Comparison of ENCODE assay signal across 14 cellular contexts in the genomic region with DNA sequence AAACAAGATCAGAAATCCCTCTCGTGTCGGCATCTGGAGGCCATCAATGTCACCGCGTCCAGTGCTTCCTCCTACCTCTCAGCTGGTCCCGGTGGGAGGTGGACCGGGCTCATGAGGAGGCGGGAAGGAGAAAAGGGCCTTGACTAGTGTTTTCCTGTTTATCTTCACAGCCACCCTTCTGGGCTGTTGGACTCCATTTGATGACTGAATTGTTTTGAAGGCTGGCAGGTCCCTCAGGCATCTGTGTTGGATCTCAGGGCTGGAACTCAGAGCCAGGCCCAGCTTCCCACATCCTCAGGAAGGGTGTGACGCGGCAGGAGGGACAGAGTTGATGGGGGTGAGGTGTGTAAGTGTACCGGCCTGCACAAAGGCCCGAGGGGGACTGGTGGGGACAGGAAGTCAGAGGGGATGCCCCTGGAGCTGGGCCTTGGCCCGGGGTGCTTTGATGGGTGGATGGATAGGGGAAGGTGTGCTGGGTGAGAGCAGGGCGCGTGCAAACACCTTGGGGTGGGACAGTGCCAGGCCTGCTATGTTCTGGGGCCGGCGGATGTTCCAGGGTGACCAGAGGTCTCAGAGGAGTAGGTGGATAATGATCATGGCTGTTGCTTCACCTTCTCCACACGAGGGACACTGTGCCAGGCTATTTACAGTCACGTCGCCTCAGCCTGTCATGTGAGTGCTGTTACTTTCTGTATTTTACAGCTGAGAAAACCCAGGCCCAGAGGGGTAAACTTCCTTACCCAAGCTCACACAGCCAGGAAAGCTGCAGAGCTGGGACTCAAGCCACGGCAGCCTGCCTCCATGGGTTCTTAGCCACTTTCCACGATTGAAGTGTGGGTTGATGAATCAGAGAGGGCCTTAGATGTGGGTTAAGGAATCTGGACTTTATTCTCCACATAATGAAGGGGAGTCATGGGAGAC. TPM values are rescaled to one million over a fixed set of nuclear protein-coding genes. Genes with fewer than 3 reads are reported as not detected.
A peak's percentile ranks its signal among the peaks of the same experiment; 100 is the strongest.
DNase-seq lines count a peak whose midpoint lies in the region; ATAC-seq, FAIRE-seq and TF ChIP-seq lines count a peak whose summit lies in the region.
"Had no signal": no experiment of that assay in that cellular context is flagged by ENCODE, and none has a peak within 500 bp of the region (broad histone marks: within the 10 kb centered on the region; RNA-seq: fewer than 3 reads in every experiment).

No MANE protein-coding gene starts in this region.

- TF ChIP-seq RAD21 in HepG2 (CRISPR knock-in tag; IDR thresholded peaks at IDR 0.05) = no peak

- intact Hi-C loops in HepG2 (cut with micrococcal nuclease; ENCODE audit: unreplicated experiment) = loop anchor here (2.0 to 10.0 kb wide), 4 partner anchors 49 to 336 kb away; no protein-coding TSS in a partner anchor
- intact Hi-C loops in stomach (cut with DNase I; ENCODE audit: low total_unique reads) = no loop called here

- 11% methylated on average over 21 of the region's 21 CpGs for WGBS in HepG2 (ENCODE audit: low lambda C conversion rate)
- WGBS in stomach, 5 donors = 53 to 80% (median 71%) methylated on average over 16 to 21 of the region's 21 CpGs

- CTCF ChIA-PET in HepG2 (lab: Yijun Ruan, JAX; ENCODE audit: low intra/inter-chr PET ratio, low total read pairs) = no interaction called here

- peak overlapping the region; percentile 81 for H3K4me2 ChIP-seq in HepG2 (ENCODE audit: low read depth, low read length)

- H3K4me3 ChIP-seq in HepG2 (replicated peaks in 1 of 3; ENCODE audit: insufficient read depth in 1 of 3, low read depth in 2 of 3, low read length in 3 of 3) = peak overlapping the region; percentile 2 to 59 (median 37)
- no peak overlapping the region for H3K4me3 ChIP-seq in stomach
- no peak overlapping the region for H3K4me3 ChIP-seq in SJCRH30
- H3K4me3 ChIP-seq: coronary artery had no signal

- BruUV-seq in HepG2 (replicated peaks; lab: Mats Ljungman, UMichigan) = no TSS peak

- H3K9me3 Mint-ChIP-seq in T-helper 2 cell treated with Interferon-gamma antibody and Interleukin-4, amounts not matched to agents 5 μg/mL and 100 μg/mL, for 36 hours = no peaks in the 10 kb centered on the region
- H3K9me3 Mint-ChIP-seq: IgD-negative memory B cell had no signal

- H3K27ac ChIP-seq in HepG2 (ENCODE audit: extremely low read length, insufficient read depth, low read length) (no peak overlapping the region), stomach (peak overlapping the region in 4 of 5 donors; percentile 35 to 78 (median 51)), SJCRH30 (no peak overlapping the region)

- TF ChIP-seq EP300 in HepG2 (IDR thresholded peaks at IDR 0.05; ENCODE audit: low read depth in 2 of 2, low read length in 2 of 2) = no peak
- TF ChIP-seq EP300 in HepG2 (CRISPR knock-in tag; IDR thresholded peaks at IDR 0.05; ENCODE audit: borderline replicate concordance) = peak; percentile 30; the same call in 1 of the 2 replicates
- TF ChIP-seq EP300 in stomach (IDR thresholded peaks at IDR 0.05) = no peak

- H3K4me1 ChIP-seq in HepG2 (ENCODE audit: insufficient read depth, low read length) (peaks cover 45% of the 10 kb centered on the region), stomach (peaks cover 34 to 76% (median 56%) of the 10 kb centered on the region in 4 donors), SJCRH30 (peaks cover 6% of the 10 kb centered on the region; the same call in 1 of the 2 replicates)

- H3K27me3 ChIP-seq in HepG2 (ENCODE audit: control insufficient read depth in 1 of 2, insufficient read depth in 2 of 2, low read length in 2 of 2) (0 out of 5 replicates have a peak, but pooled peaks cover 0 to 5% of the 10 kb centered on the region in 2 experiments), stomach (no peaks in the 10 kb centered on the region), SJCRH30 (no peaks in the 10 kb centered on the region)

- peak overlapping the region; percentile 48 for H2AFZ ChIP-seq in HepG2 (ENCODE audit: low read length)

- peaks cover 3% of the 10 kb centered on the region for H3K4me1 Mint-ChIP-seq in T-helper 2 cell treated with Interferon-gamma antibody and Interleukin-4, amounts not matched to agents 5 μg/mL and 100 μg/mL, for 36 hours (ENCODE audit: low read depth)

- H3K36me3 Mint-ChIP-seq in T-helper 2 cell treated with Interferon-gamma antibody and Interleukin-4, amounts not matched to agents 5 μg/mL and 100 μg/mL, for 36 hours (ENCODE audit: low read depth) = peaks cover 3% of the 10 kb centered on the region

- TF ChIP-seq POLR2A in HepG2 (IDR thresholded peaks at IDR 0.05; ENCODE audit: insufficient read depth in 1 of 2, low read depth in 2 of 2, low read length in 2 of 2) (no peak), stomach (IDR thresholded peaks at IDR 0.05) (no peak)

- ATAC-seq in HepG2 = peak; percentile 58
- ATAC-seq in GM21576 (IDR thresholded peaks at IDR 0.05; ENCODE audit: unreplicated experiment) = no peak
- ATAC-seq in SK-N-SH treated with all-trans-retinoic acid at 6 μM for 48 hours = no peak

- POLR2A ChIA-PET in HepG2 (lab: Yijun Ruan, JAX) = interaction anchor here (1.3 to 6.0 kb wide), 4 partner anchors 10 to 199 kb away, joined by 3 to 35 read pairs (median 5); a partner anchor contains a TSS

- H3K27me3 Mint-ChIP-seq in T-helper 2 cell treated with Interferon-gamma antibody and Interleukin-4, amounts not matched to agents 5 μg/mL and 100 μg/mL, for 36 hours (ENCODE audit: low read depth) = no peaks in the 10 kb centered on the region
- H3K27me3 Mint-ChIP-seq: IgD-negative memory B cell had no signal

- no peak overlapping the region for H3K4me3 Mint-ChIP-seq in T-helper 2 cell treated with Interferon-gamma antibody and Interleukin-4, amounts not matched to agents 5 μg/mL and 100 μg/mL, for 36 hours

- FAIRE-seq in HepG2 (lab: Jason Lieb, UNC) = peak; percentile 42
- FAIRE-seq: A204.1, GM19239 had no signal

- H3K27ac Mint-ChIP-seq in T-helper 2 cell treated with Interferon-gamma antibody and Interleukin-4, amounts not matched to agents 5 μg/mL and 100 μg/mL, for 36 hours = peak overlapping the region; percentile 52
- H3K27ac Mint-ChIP-seq: IgD-negative memory B cell had no signal

- H3K9me3 ChIP-seq in HepG2 (ENCODE audit: low read length) = no peaks in the 10 kb centered on the region
- no peaks in the 10 kb centered on the region for H3K9me3 ChIP-seq in stomach
- H3K9me3 ChIP-seq in SJCRH30 (replicated peaks) = no peaks in the 10 kb centered on the region

- H3K79me2 ChIP-seq in HepG2 (ENCODE audit: insufficient read depth, low read length) = no peaks in the 10 kb centered on the region

- TF ChIP-seq CTCF in HepG2 (CRISPR knock-in tag; IDR thresholded peaks at IDR 0.05) = peak; percentile 26
- no peak for TF ChIP-seq CTCF in stomach (IDR thresholded peaks at IDR 0.05)

- in situ Hi-C loops in HepG2 (cut with HindIII; ENCODE audit: extremely low pct_ligation_motif_present, low pct_unique_long_range_greater_than_20kb) = no loop called here

- no peaks in the 10 kb centered on the region for H4K20me1 ChIP-seq in HepG2 (ENCODE audit: insufficient read depth, low read length)

- peak overlapping the region; percentile 26; the same call in 1 of the 2 replicates for H3K9ac ChIP-seq in HepG2 (ENCODE audit: insufficient read depth, low read depth, low read length)

- H3K36me3 ChIP-seq in HepG2 (replicated peaks in 1 of 2; ENCODE audit: control insufficient read depth in 1 of 2, insufficient read depth in 2 of 2, low read length in 2 of 2) (no peaks in the 10 kb centered on the region), stomach (peaks cover 0 to 17% (median 11%) of the 10 kb centered on the region in 4 donors), SJCRH30 (no peaks in the 10 kb centered on the region)

- no peak for DNase-seq in T-helper 2 cell treated with Interferon-gamma antibody and Interleukin-4, amounts not matched to agents 5 μg/mL and 100 μg/mL, for 36 hours (ENCODE audit: low spot score)
- DNase-seq in T-helper 2 cell (no peak), astrocyte of the hippocampus (ENCODE audit: low read depth, low spot score) (peak; percentile 84), HepG2 (ENCODE audit: low spot score) (peak; percentile 40), stomach (no peak), SJCRH30 (no peak)
- DNase-seq: GDM1, NCI-H446 treated with DMSO at 0.1 percent for 48 hours had no signal

TF ChIP-seq in HepG2, 621 proteins besides CTCF, POLR2A, EP300 and RAD21 (continues in another document):
- TF ChIP-seq SNAPC2 (CRISPR knock-in tag; IDR thresholded peaks at IDR 0.05) (no peak), CHCHD3 (CRISPR knock-in tag; IDR thresholded peaks at IDR 0.05) (no peak), ZNF441 (CRISPR knock-in tag; IDR thresholded peaks at IDR 0.05; ENCODE audit: borderline replicate concordance) (no peak)

TF ChIP-seq in SK-N-SH treated with all-trans-retinoic acid at 6 μM for 48 hours, 23 proteins besides CTCF, POLR2A, EP300 and RAD21 (continues in another document):
- no peak for TF ChIP-seq ZFP3 (CRISPR knock-in tag; IDR thresholded peaks at IDR 0.05)

RNA-seq across cellular contexts. Expression of a gene that starts 17.9 kb away (rescaled TPM):
- total RNA-seq in HepG2 (2016; rRNA removed; fragmentation: Illumina TruSeq; extraction: Trizol) (40.1 and 55.7 TPM in 2 replicates), stomach (100 to 1,000 TPM in 1 of 5 donors, 10 to 100 TPM in 4; 48.4 to 119 (median 75.0) TPM)
- 21.5 and 22.5 TPM in 2 replicates for total RNA-seq in HepG2 (2016; cell fraction: cytosol; rRNA removed; fragmentation: Illumina TruSeq; extraction: Trizol; ENCODE audit: low read depth)
- total RNA-seq in HepG2 (2016; cell fraction: insoluble cytoplasmic fraction; rRNA removed; fragmentation: Illumina TruSeq; extraction: Trizol) = 38.1 and 49.5 TPM in 2 replicates
- 48.4 and 51.3 TPM in 2 replicates for total RNA-seq in HepG2 (2016; cell fraction: membrane; rRNA removed; fragmentation: Illumina TruSeq; extraction: Trizol)
- 20.3 and 20.7 TPM in 2 replicates for total RNA-seq in HepG2 (2016; cell fraction: nucleus; rRNA removed; fragmentation: Illumina TruSeq; extraction: Trizol)
- polyA plus RNA-seq in HepG2 (2011; rRNA removed) (45.6 and 53.3 TPM in 2 replicates), stomach (100 to 1,000 TPM; 117 to 166 (median 118) TPM)
- 41.0 and 57.4 TPM in 2 replicates for polyA plus RNA-seq in HepG2 (2011; cell fraction: cytosol; rRNA removed)
- polyA plus RNA-seq in HepG2 (2011; cell fraction: nucleus; rRNA removed) = 16.8 and 22.7 TPM in 2 replicates
- 89.7 and 106 TPM in 2 replicates for polyA plus RNA-seq in HepG2 (2012)
- polyA plus RNA-seq in HepG2 (2016; cell fraction: cytosol; fragmentation: Illumina TruSeq; extraction: Trizol; ENCODE audit: low read depth) = 70.9 and 93.4 TPM in 2 replicates
- 148 and 160 TPM in 2 replicates for polyA plus RNA-seq in HepG2 (2016; cell fraction: insoluble cytoplasmic fraction; fragmentation: Illumina TruSeq; extraction: Trizol; ENCODE audit: low read depth)
- polyA plus RNA-seq in HepG2 (2016; cell fraction: membrane; fragmentation: Illumina TruSeq; extraction: Trizol; ENCODE audit: low read depth) = 107 and 129 TPM in 2 replicates
- polyA plus RNA-seq in HepG2 (2016; cell fraction: nucleus; fragmentation: Illumina TruSeq; extraction: Trizol; ENCODE audit: insufficient read depth, low read depth) = 88.7 and 93.2 TPM in 2 replicates
- 12.1 and 18.5 TPM in 2 replicates for polyA minus RNA-seq in HepG2 (2011; rRNA and poly(A)+ RNA removed; ENCODE audit: low replicate concordance)
- 23.5 and 28.2 TPM in 2 replicates for polyA minus RNA-seq in HepG2 (2011; cell fraction: cytosol; rRNA and poly(A)+ RNA removed)
- 9.5 and 11.8 TPM in 2 replicates for polyA minus RNA-seq in HepG2 (2011; cell fraction: nucleus; rRNA and poly(A)+ RNA removed)
- 45.0 and 51.9 TPM in 2 replicates for total RNA-seq in SJCRH30 (2014; rRNA removed; shearing (Covaris generic))

Comparison
In these comparisons a context has a peak if more than half of its experiments do, and no peak if none do; other contexts are left out.
1. DNase-seq: peak in astrocyte of the hippocampus (single experiment) and HepG2 (single experiment); none in T-helper 2 cell treated with Interferon-gamma antibody and Interleukin-4, amounts not matched to agents 5 μg/mL and 100 μg/mL, for 36 hours (single experiment), T-helper 2 cell (0 of 5), stomach (single experiment) and SJCRH30 (0 of 2).
2. H3K27ac ChIP-seq: peak in stomach (4 of 5); none in HepG2 (single experiment) and SJCRH30 (single experiment).
3. H3K4me3 ChIP-seq: peak in HepG2 (3 of 3); none in stomach (0 of 4) and SJCRH30 (single experiment).